Comparison of ENCODE assay signal across 10 cellular contexts in genomic region chr1:110872366-110872744, GRCh38. TPM values are rescaled to one million over a fixed set of nuclear protein-coding genes. Genes with fewer than 3 reads are reported as not detected.
A peak's percentile ranks its signal among the peaks of the same experiment; 100 is the strongest.
DNase-seq lines count a peak whose midpoint lies in the region; ATAC-seq and TF ChIP-seq lines count a peak whose summit lies in the region.
"Had no signal": no experiment of that assay in that cellular context is flagged by ENCODE, and none has a peak within 500 bp of the region (broad histone marks: within the 10 kb centered on the region; RNA-seq: fewer than 3 reads in every experiment).

No MANE protein-coding gene starts in this region.

- H2AFZ ChIP-seq in parathyroid adenoma = no peak overlapping the region

- no peaks in the 10 kb centered on the region for H3K36me3 ChIP-seq in parathyroid adenoma (ENCODE audit: control insufficient read depth, insufficient read depth, low read length)

- H3K9me3 ChIP-seq in parathyroid adenoma (ENCODE audit: control insufficient read depth, low read length) = no peaks in the 10 kb centered on the region
- H3K9me3 ChIP-seq: SK-N-SH had no signal

- CTCF ChIA-PET in activated CD4-positive, alpha-beta memory T cell treated with anti-CD3 and anti-CD28 coated beads for 36 hours (lab: Charles Lee) = interaction anchor here (0.8 to 2.7 kb wide), 4 partner anchors 43 to 819 kb away, joined by 3 to 12 read pairs (median 4); no protein-coding TSS in a partner anchor

- DNase-seq in activated CD4-positive, alpha-beta memory T cell treated with anti-CD3 and anti-CD28 coated beads for 36 hours = no peak
- DNase-seq in iPS-NIHi11 (ENCODE audit: low spot score) (no peak), glomerular visceral epithelial cell (ENCODE audit: extremely low spot score) (no peak), NCI-H146 (lab: John Stamatoyannopoulos, UW) (no peak)
- DNase-seq in activated CD4-positive, alpha-beta T cell treated with anti-CD3 and anti-CD28 coated beads, Interleukin-2, amount 50 U/mL, for 48 hours = no peak
- DNase-seq: SK-N-SH had no signal

- H3K9me3 Mint-ChIP-seq in activated CD4-positive, alpha-beta memory T cell treated with anti-CD3 and anti-CD28 coated beads for 36 hours = peaks cover 14% of the 10 kb centered on the region

- no peak overlapping the region for H3K9ac ChIP-seq in parathyroid adenoma
- H3K9ac ChIP-seq: SK-N-SH had no signal

- H3K4me3 ChIP-seq in parathyroid adenoma (ENCODE audit: low read depth, low read length) = no peak overlapping the region

- H3K27ac Mint-ChIP-seq in activated CD4-positive, alpha-beta memory T cell treated with anti-CD3 and anti-CD28 coated beads for 36 hours = peak overlapping the region; percentile 99
- H3K27ac Mint-ChIP-seq: brain had no signal

- no peaks in the 10 kb centered on the region for H3K79me2 ChIP-seq in parathyroid adenoma

- H3K4me1 ChIP-seq in parathyroid adenoma = no peaks in the 10 kb centered on the region

- no peak overlapping the region for H3K4me2 ChIP-seq in parathyroid adenoma (ENCODE audit: low read length)
- H3K4me2 ChIP-seq: SK-N-SH had no signal

- intact Hi-C loops in activated CD4-positive, alpha-beta memory T cell treated with anti-CD3 and anti-CD28 coated beads for 36 hours (cut with micrococcal nuclease) = loop anchor here (2.0 to 10.0 kb wide), 5 partner anchors 226 to 602 kb away; partner anchors contain the start of genes ATP5PB, C1orf162, CEPT1 and DRAM2

- H3K27me3 Mint-ChIP-seq in activated CD4-positive, alpha-beta memory T cell treated with anti-CD3 and anti-CD28 coated beads for 36 hours = no peaks in the 10 kb centered on the region

- H3K27me3 ChIP-seq in parathyroid adenoma (ENCODE audit: control insufficient read depth, insufficient read depth, low read length) = no peaks in the 10 kb centered on the region

- peaks cover 35% of the 10 kb centered on the region for H3K4me1 Mint-ChIP-seq in activated CD4-positive, alpha-beta memory T cell treated with anti-CD3 and anti-CD28 coated beads for 36 hours (ENCODE audit: low read depth)
- H3K4me1 Mint-ChIP-seq: brain had no signal

- peak; percentile 28 for ATAC-seq in GM18858 (IDR thresholded peaks at IDR 0.05; ENCODE audit: unreplicated experiment)
- peak; percentile 41 for ATAC-seq in HG02610 (IDR thresholded peaks at IDR 0.05; ENCODE audit: unreplicated experiment)

- POLR2A ChIA-PET in activated CD4-positive, alpha-beta memory T cell treated with anti-CD3 and anti-CD28 coated beads for 36 hours (lab: Charles Lee) = interaction anchor here (1.3 to 4.4 kb wide), 5 partner anchors 13 to 534 kb away, joined by 4 to 41 read pairs (median 5); partner anchors contain the start of genes KCNA3 and LRIF1

- peaks cover 31% of the 10 kb centered on the region for H3K36me3 Mint-ChIP-seq in activated CD4-positive, alpha-beta memory T cell treated with anti-CD3 and anti-CD28 coated beads for 36 hours
- H3K36me3 Mint-ChIP-seq: brain had no signal

- TF ChIP-seq CTCF in parathyroid adenoma (IDR thresholded peaks at IDR 0.05) = no peak

- H3K4me3 Mint-ChIP-seq in activated CD4-positive, alpha-beta memory T cell treated with anti-CD3 and anti-CD28 coated beads for 36 hours = peak overlapping the region; percentile 98
- H3K4me3 Mint-ChIP-seq: brain had no signal

- peak overlapping the region; percentile 63 for H3K27ac ChIP-seq in parathyroid adenoma

RNA-seq across cellular contexts. Expression of gene CD53, which starts 0.6 kb away (rescaled TPM):
- total RNA-seq in activated CD4-positive, alpha-beta memory T cell treated with anti-CD3 and anti-CD28 coated beads for 36 hours = 100 to 1,000 TPM; 240 to 246 TPM
